In the genomic region with DNA sequence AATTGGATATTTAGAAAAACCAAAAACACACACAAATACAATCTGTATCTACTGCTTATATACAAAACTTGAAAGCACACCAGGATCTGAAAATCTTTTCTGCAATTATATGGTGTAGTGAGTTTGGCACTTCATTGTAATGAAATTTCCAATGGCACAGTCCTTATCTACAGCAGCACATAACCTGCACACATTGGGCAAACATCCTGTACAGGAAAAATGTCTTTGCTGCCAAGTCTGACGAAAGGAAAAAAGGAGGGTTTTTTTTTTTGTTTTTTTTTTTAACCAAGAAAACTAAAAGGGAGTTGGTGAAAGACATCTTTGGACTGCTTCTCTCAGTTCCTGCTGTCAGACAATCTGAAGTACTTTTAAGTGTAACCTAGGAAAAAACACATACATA, we compare ENCODE assay signal across 18 cellular contexts.
A peak's percentile ranks its signal among the peaks of the same experiment; 100 is the strongest.
DNase-seq lines count a peak whose midpoint lies in the region; ATAC-seq and TF ChIP-seq lines count a peak whose summit lies in the region.
"Had no signal": no experiment of that assay in that cellular context is flagged by ENCODE, and none has a peak within 500 bp of the region (broad histone marks: within the 10 kb centered on the region; RNA-seq: fewer than 3 reads in every experiment).

No MANE protein-coding gene starts in this region.

- peaks cover 29% of the 10 kb centered on the region for H3K36me3 Mint-ChIP-seq in T-helper 2 cell treated with Interferon-gamma antibody and Interleukin-4, amounts not matched to agents 5 μg/mL and 100 μg/mL, for 36 hours (ENCODE audit: low read depth)
- peaks cover 84% of the 10 kb centered on the region for H3K36me3 Mint-ChIP-seq in CD4-positive, alpha-beta T cell (ENCODE audit: low read depth)
- peaks cover 46% of the 10 kb centered on the region for H3K36me3 Mint-ChIP-seq in activated naive CD8-positive, alpha-beta T cell treated with anti-CD3 and anti-CD28 coated beads, Interleukin-2, amount 50 U/mL, for 24 hours (ENCODE audit: low read depth)

- H3K9me3 ChIP-seq in CD4-positive, alpha-beta T cell (ENCODE audit: control insufficient read depth, low read length) = no peaks in the 10 kb centered on the region
- H3K9me3 ChIP-seq in mucosa of descending colon = no peaks in the 10 kb centered on the region
- H3K9me3 ChIP-seq: esophagus squamous epithelium had no signal

- no peaks in the 10 kb centered on the region for H3K36me3 ChIP-seq in mucosa of descending colon (ENCODE audit: low read depth)

- H3K4me3 ChIP-seq in mucosa of descending colon = no peak overlapping the region
- H3K4me3 ChIP-seq: BLaER1, esophagus squamous epithelium, GM23338, smooth muscle cell had no signal

- no peaks in the 10 kb centered on the region for H3K9me3 Mint-ChIP-seq in T-helper 2 cell treated with Interferon-gamma antibody and Interleukin-4, amounts not matched to agents 5 μg/mL and 100 μg/mL, for 36 hours
- H3K9me3 Mint-ChIP-seq in CD4-positive, alpha-beta T cell = no peaks in the 10 kb centered on the region
- no peaks in the 10 kb centered on the region for H3K9me3 Mint-ChIP-seq in activated naive CD8-positive, alpha-beta T cell treated with anti-CD3 and anti-CD28 coated beads, Interleukin-2, amount 50 U/mL, for 24 hours
- H3K9me3 Mint-ChIP-seq: GM23338 had no signal

- H3K27ac Mint-ChIP-seq in T-helper 2 cell treated with Interferon-gamma antibody and Interleukin-4, amounts not matched to agents 5 μg/mL and 100 μg/mL, for 36 hours = peak overlapping the region; percentile 2
- H3K27ac Mint-ChIP-seq in CD4-positive, alpha-beta T cell = peak overlapping the region; percentile 79
- peak overlapping the region; percentile 29 for H3K27ac Mint-ChIP-seq in activated naive CD8-positive, alpha-beta T cell treated with anti-CD3 and anti-CD28 coated beads, Interleukin-2, amount 50 U/mL, for 24 hours
- H3K27ac Mint-ChIP-seq: GM23338 had no signal

- ATAC-seq in CD4-positive, alpha-beta T cell (ENCODE audit: poor library complexity) = no peak
- no peak for ATAC-seq in activated naive CD8-positive, alpha-beta T cell treated with anti-CD3 and anti-CD28 coated beads, Interleukin-2, amount 50 U/mL, for 24 hours
- ATAC-seq in mucosa of descending colon = peak; percentile 49
- ATAC-seq: GM23338 had no signal

- H3K27ac ChIP-seq in CD4-positive, alpha-beta T cell (ENCODE audit: low read depth, low read length) = no peak overlapping the region
- H3K27ac ChIP-seq: 22Rv1, BLaER1, RWPE1 had no signal

- no peak for TF ChIP-seq CTCF in CD4-positive, alpha-beta T cell (IDR thresholded peaks at IDR 0.05)
- TF ChIP-seq CTCF in mucosa of descending colon (IDR thresholded peaks at IDR 0.05) = no peak

- no peak overlapping the region for H3K4me3 Mint-ChIP-seq in T-helper 2 cell treated with Interferon-gamma antibody and Interleukin-4, amounts not matched to agents 5 μg/mL and 100 μg/mL, for 36 hours
- peak overlapping the region; percentile 8 for H3K4me3 Mint-ChIP-seq in CD4-positive, alpha-beta T cell
- H3K4me3 Mint-ChIP-seq in activated naive CD8-positive, alpha-beta T cell treated with anti-CD3 and anti-CD28 coated beads, Interleukin-2, amount 50 U/mL, for 24 hours = no peak overlapping the region
- H3K4me3 Mint-ChIP-seq: GM23338, IgD-negative memory B cell had no signal

- intact Hi-C loops in CD4-positive, alpha-beta T cell (cut with DNase I, micrococcal nuclease) = loop anchor here in 1 of 2 experiments (5.0 kb wide), 1 partner anchor 71 kb away; no protein-coding TSS in a partner anchor
- intact Hi-C loops in mucosa of descending colon (cut with DNase I, micrococcal nuclease) = no loop called here

- H3K4me1 ChIP-seq in mucosa of descending colon (ENCODE audit: low read depth) = no peaks in the 10 kb centered on the region

- no peak for DNase-seq in T-helper 2 cell treated with Interferon-gamma antibody and Interleukin-4, amounts not matched to agents 5 μg/mL and 100 μg/mL, for 36 hours (ENCODE audit: low spot score)
- DNase-seq in T-helper 2 cell = no peak
- DNase-seq in CD4-positive, alpha-beta T cell = no peak
- no peak for DNase-seq in activated naive CD8-positive, alpha-beta T cell treated with anti-CD3 and anti-CD28 coated beads, Interleukin-2, amount 50 U/mL, for 24 hours
- no peak for DNase-seq in mucosa of descending colon
- DNase-seq in NCI-H510A (lab: John Stamatoyannopoulos, UW) = no peak
- no peak for DNase-seq in HuH-7.5 (ENCODE audit: low spot score)
- no peak for DNase-seq in NCI-H774 (lab: John Stamatoyannopoulos, UW)
- DNase-seq: DMS153, esophagus squamous epithelium, NCI-H1694 treated with DMSO at 0.1 percent for 48 hours, NCI-H345 had no signal

- POLR2A ChIA-PET in CD4-positive, alpha-beta T cell (lab: Charles Lee) = interaction anchor here (1.3 to 1.7 kb wide), 2 partner anchors 12 to 14 kb away, joined by 3 to 4 read pairs; no protein-coding TSS in a partner anchor

- peaks cover 23% of the 10 kb centered on the region for H3K4me1 Mint-ChIP-seq in T-helper 2 cell treated with Interferon-gamma antibody and Interleukin-4, amounts not matched to agents 5 μg/mL and 100 μg/mL, for 36 hours (ENCODE audit: low read depth)
- peaks cover 98% of the 10 kb centered on the region for H3K4me1 Mint-ChIP-seq in CD4-positive, alpha-beta T cell (ENCODE audit: low read depth)
- H3K4me1 Mint-ChIP-seq in activated naive CD8-positive, alpha-beta T cell treated with anti-CD3 and anti-CD28 coated beads, Interleukin-2, amount 50 U/mL, for 24 hours = peaks cover 63% of the 10 kb centered on the region

- CTCF ChIA-PET in CD4-positive, alpha-beta T cell (lab: Charles Lee) = no interaction called here

- no peaks in the 10 kb centered on the region for H3K27me3 Mint-ChIP-seq in T-helper 2 cell treated with Interferon-gamma antibody and Interleukin-4, amounts not matched to agents 5 μg/mL and 100 μg/mL, for 36 hours (ENCODE audit: low read depth)
- no peaks in the 10 kb centered on the region for H3K27me3 Mint-ChIP-seq in CD4-positive, alpha-beta T cell
- H3K27me3 Mint-ChIP-seq in activated naive CD8-positive, alpha-beta T cell treated with anti-CD3 and anti-CD28 coated beads, Interleukin-2, amount 50 U/mL, for 24 hours = no peaks in the 10 kb centered on the region
- H3K27me3 Mint-ChIP-seq: IgD-negative memory B cell had no signal

- no peaks in the 10 kb centered on the region for H3K27me3 ChIP-seq in CD4-positive, alpha-beta T cell (ENCODE audit: control insufficient read depth, insufficient read depth, low read length)
- H3K27me3 ChIP-seq: BLaER1, esophagus squamous epithelium had no signal

Comparison
In these comparisons a context has a peak if more than half of its experiments do, and no peak if none do; other contexts are left out.
1. H3K27ac Mint-ChIP-seq: peak in every context shown above with its lines; median percentile 79 in CD4-positive, alpha-beta T cell; 29 in activated naive CD8-positive, alpha-beta T cell treated with anti-CD3 and anti-CD28 coated beads, Interleukin-2, amount 50 U/mL, for 24 hours; 2 in T-helper 2 cell treated with Interferon-gamma antibody and Interleukin-4, amounts not matched to agents 5 μg/mL and 100 μg/mL, for 36 hours.